In genomic region chr5:132962429-132962928, GRCh38 we compare ENCODE assay signal across 8 cellular contexts. TPM values are rescaled to one million over a fixed set of nuclear protein-coding genes. Genes with fewer than 3 reads are reported as not detected.
DNase-seq lines count a peak whose midpoint lies in the region; ATAC-seq and TF ChIP-seq lines count a peak whose summit lies in the region.

No MANE protein-coding gene starts in this region.

- H3K27ac Mint-ChIP-seq in WTC11, result peak overlapping the region; percentile 99
- H3K27ac Mint-ChIP-seq in naive thymus-derived CD4-positive, alpha-beta T cell, result peak overlapping the region; percentile 96 to 100 (median 98)

- no peak for ATAC-seq in WTC11
- ATAC-seq in naive thymus-derived CD4-positive, alpha-beta T cell, result no peak
- ATAC-seq in HG02763 (IDR thresholded peaks at IDR 0.05; ENCODE audit: unreplicated experiment), result no peak

- H3K4me3 ChIP-seq in A673 (ENCODE audit: low read depth, low read length, poor library complexity, severe bottlenecking) (peak overlapping the region; percentile 98), GM06990 (replicated peaks; ENCODE audit: low read depth, low read length) (peak overlapping the region; percentile 67), fibroblast of mammary gland (ENCODE audit: control insufficient read depth, low read depth, low read length) (peak overlapping the region; percentile 94)
- H3K4me3 ChIP-seq in naive thymus-derived CD4-positive, alpha-beta T cell (ENCODE audit: low read length), result peak overlapping the region; percentile 65

- TF ChIP-seq CTCF in A673 (conservative IDR thresholded peaks at IDR 0.05; ENCODE audit: low read depth, low read length) (no peak), GM06990 (IDR thresholded peaks at IDR 0.05; ENCODE audit: insufficient read depth, low read length, poor library complexity, severe bottlenecking) (no peak), WTC11 (IDR thresholded peaks at IDR 0.05) (no peak), fibroblast of mammary gland (conservative IDR thresholded peaks at IDR 0.05; ENCODE audit: control insufficient read depth, insufficient read depth, low read depth, low read length) (no peak)

- TSS peak; percentile 58 for BruUV-seq in A673 (replicated peaks; lab: Mats Ljungman, UMichigan)

- H3K4me1 ChIP-seq in A673 (ENCODE audit: insufficient read depth, low read length, poor library complexity, severe bottlenecking), result peaks cover 7% of the 10 kb centered on the region
- H3K4me1 ChIP-seq in naive thymus-derived CD4-positive, alpha-beta T cell (ENCODE audit: control insufficient read depth in 2 of 2, insufficient read depth in 2 of 2, low read length in 2 of 2), result peaks cover 10 to 30% of the 10 kb centered on the region in 2 donors

- CTCF ChIA-PET in A673 (lab: Charles Lee) (no interaction called here), WTC11 (lab: Charles Lee) (interaction anchor here (0.6 to 0.7 kb wide), 3 partner anchors 13 to 415 kb away, joined by 3 to 5 read pairs (median 4); partner anchors contain the start of gene HSPA4)
- CTCF ChIA-PET in naive thymus-derived CD4-positive, alpha-beta T cell (lab: Charles Lee), result interaction anchor here (0.7 kb wide), 1 partner anchor 25 kb away, joined by 3 read pairs; no protein-coding TSS in a partner anchor

- H3K27ac ChIP-seq in A673 (ENCODE audit: low read depth, low read length, poor library complexity, severe bottlenecking), result peak overlapping the region; percentile 95
- peak overlapping the region; percentile 94 for H3K27ac ChIP-seq in naive thymus-derived CD4-positive, alpha-beta T cell (ENCODE audit: low read depth, low read length)

- no peaks in the 10 kb centered on the region for H3K9me3 ChIP-seq in A673 (ENCODE audit: low read depth, low read length, poor library complexity, severe bottlenecking)
- H3K9me3 ChIP-seq in naive thymus-derived CD4-positive, alpha-beta T cell (ENCODE audit: control insufficient read depth in 2 of 3, low read length in 3 of 3), result no peaks in the 10 kb centered on the region

- H3K27me3 Mint-ChIP-seq in WTC11 (ENCODE audit: low read depth), result no peaks in the 10 kb centered on the region
- no peaks in the 10 kb centered on the region for H3K27me3 Mint-ChIP-seq in naive thymus-derived CD4-positive, alpha-beta T cell

- H3K36me3 Mint-ChIP-seq in WTC11, result peaks cover 7% of the 10 kb centered on the region
- H3K36me3 Mint-ChIP-seq in naive thymus-derived CD4-positive, alpha-beta T cell, result peaks cover 0 to 13% (median 6%) of the 10 kb centered on the region in 5 donors

- POLR2A ChIA-PET in A673 (lab: Charles Lee; ENCODE audit: low non-redundant PET), result interaction anchor here (0.7 kb wide), 2 partner anchors 89 to 819 kb away, joined by 8 to 9 read pairs; partner anchors contain the start of gene HSPA4
- POLR2A ChIA-PET in WTC11 (lab: Charles Lee), result interaction anchor here (0.6 to 3.3 kb wide), 3 partner anchors 55 to 139 kb away, joined by 3 to 22 read pairs (median 3); partner anchors contain the start of gene HSPA4
- POLR2A ChIA-PET in naive thymus-derived CD4-positive, alpha-beta T cell (lab: Charles Lee), result interaction anchor here (0.6 to 4.1 kb wide), 15 partner anchors 8 to 1409 kb away, joined by 3 to 52 read pairs (median 4); partner anchors contain the start of genes GDF9, HSPA4, UQCRQ and ZCCHC10

- H3K4me1 Mint-ChIP-seq in WTC11, result peaks cover 18% of the 10 kb centered on the region
- peaks cover 29 to 62% (median 48%) of the 10 kb centered on the region in 7 donors for H3K4me1 Mint-ChIP-seq in naive thymus-derived CD4-positive, alpha-beta T cell

- H3K9me3 Mint-ChIP-seq in WTC11, result no peaks in the 10 kb centered on the region
- no peaks in the 10 kb centered on the region for H3K9me3 Mint-ChIP-seq in naive thymus-derived CD4-positive, alpha-beta T cell

- peak overlapping the region; percentile 98 for H3K4me3 Mint-ChIP-seq in WTC11
- H3K4me3 Mint-ChIP-seq in naive thymus-derived CD4-positive, alpha-beta T cell, result peak overlapping the region; percentile 90 to 100 (median 98)

- H3K27me3 ChIP-seq in A673 (replicated peaks; ENCODE audit: insufficient read depth, low read depth, low read length, poor library complexity) (no peaks in the 10 kb centered on the region), GM06990 (replicated peaks; ENCODE audit: control insufficient read depth, insufficient read depth, low read length) (no peaks in the 10 kb centered on the region)
- H3K27me3 ChIP-seq in naive thymus-derived CD4-positive, alpha-beta T cell (ENCODE audit: control insufficient read depth in 2 of 2, insufficient read depth in 2 of 2, low read length in 2 of 2), result no peaks in the 10 kb centered on the region

- intact Hi-C loops in A673 (cut with micrococcal nuclease; ENCODE audit: unreplicated experiment), result no loop called here
- intact Hi-C loops in naive thymus-derived CD4-positive, alpha-beta T cell (cut with micrococcal nuclease), result loop anchor here (2.0 to 10.0 kb wide), 8 partner anchors 185 to 1328 kb away; partner anchors contain the start of genes RAD50 (in 2 of the 2), FNIP1 (in 1 of the 2), IRF1 (in 1 of the 2) and KIF3A (in 1 of the 2)

- DNase-seq in A673 (ENCODE audit: low spot score), result peak; percentile 63
- peak; percentile 25 for DNase-seq in GM06990 (ENCODE audit: extremely low read depth, insufficient read length)
- peak; percentile 56 for DNase-seq in NCI-H2171 treated with DMSO at 0.1 percent for 48 hours (lab: John Stamatoyannopoulos, UW)
- DNase-seq in WTC11 (ENCODE audit: low spot score), result no peak
- DNase-seq in fibroblast of mammary gland (ENCODE audit: low read depth), result peak; percentile 83
- peak in 7 of 9 donors; percentile 10 to 43 (median 37) for DNase-seq in naive thymus-derived CD4-positive, alpha-beta T cell
- DNase-seq in NK-92 (lab: John Stamatoyannopoulos, UW; ENCODE audit: unreplicated experiment), result no peak

- no peaks in the 10 kb centered on the region for H3K36me3 ChIP-seq in A673 (ENCODE audit: insufficient read depth, low read length, poor library complexity, severe bottlenecking)
- no peaks in the 10 kb centered on the region; the same call in 1 of the 2 replicates for H3K36me3 ChIP-seq in GM06990 (ENCODE audit: control insufficient read depth, insufficient read depth, low read length)
- H3K36me3 ChIP-seq in naive thymus-derived CD4-positive, alpha-beta T cell (ENCODE audit: control insufficient read depth in 2 of 3, insufficient read depth in 3 of 3, low read length in 3 of 3), result peaks cover 0 to 6% (median 0%) of the 10 kb centered on the region in 3 experiments

TF ChIP-seq in WTC11, 78 proteins besides CTCF, POLR2A, EP300 and RAD21 (continues in another document):
- TF ChIP-seq ZNF396 (CRISPR knock-in tag; IDR thresholded peaks at IDR 0.05; ENCODE audit: borderline replicate concordance), result no peak
- no peak for TF ChIP-seq TEAD4 (CRISPR knock-in tag; IDR thresholded peaks at IDR 0.05)
- no peak for TF ChIP-seq ATF6 (CRISPR knock-in tag; IDR thresholded peaks at IDR 0.05)
- no peak for TF ChIP-seq NR1H2 (CRISPR knock-in tag; IDR thresholded peaks at IDR 0.05)
- no peak for TF ChIP-seq RORB (CRISPR knock-in tag; IDR thresholded peaks at IDR 0.05)
- no peak for TF ChIP-seq NFATC4 (CRISPR knock-in tag; IDR thresholded peaks at IDR 0.05)
- TF ChIP-seq SMAD4 (CRISPR knock-in tag; IDR thresholded peaks at IDR 0.05), result no peak
- TF ChIP-seq EMX1 (CRISPR knock-in tag; IDR thresholded peaks at IDR 0.05), result no peak
- no peak for TF ChIP-seq ZNF121 (CRISPR knock-in tag; IDR thresholded peaks at IDR 0.05)

RNA-seq across cellular contexts. Expression of gene AFF4, which starts 1.0 kb away (rescaled TPM):
- total RNA-seq in A673 (2021), result 81.0 and 85.3 TPM in 2 replicates
- 53.2 to 58.1 TPM (median 55.3 TPM) in 3 replicates for total RNA-seq in WTC11 (2021)
- total RNA-seq in naive thymus-derived CD4-positive, alpha-beta T cell, result 10 to 100 TPM; 39.7 to 82.3 (median 69.0) TPM
- 10 to 100 TPM; 25.3 to 30.6 TPM for polyA plus RNA-seq in naive thymus-derived CD4-positive, alpha-beta T cell

Comparison
In these comparisons a context has a peak if more than half of its experiments do, and no peak if none do; other contexts are left out.
1. DNase-seq: peak in A673 (single experiment), GM06990 (single experiment), NCI-H2171 treated with DMSO at 0.1 percent for 48 hours (single experiment), fibroblast of mammary gland (single experiment) and naive thymus-derived CD4-positive, alpha-beta T cell (7 of 9); none in WTC11 (single experiment) and NK-92 (single experiment).
2. Peak in every context shown above with its lines, with median percentiles within 50 percentile points of each other: H3K4me3 ChIP-seq.